14 cellular contexts compared by ENCODE assay signal in the genomic region with DNA sequence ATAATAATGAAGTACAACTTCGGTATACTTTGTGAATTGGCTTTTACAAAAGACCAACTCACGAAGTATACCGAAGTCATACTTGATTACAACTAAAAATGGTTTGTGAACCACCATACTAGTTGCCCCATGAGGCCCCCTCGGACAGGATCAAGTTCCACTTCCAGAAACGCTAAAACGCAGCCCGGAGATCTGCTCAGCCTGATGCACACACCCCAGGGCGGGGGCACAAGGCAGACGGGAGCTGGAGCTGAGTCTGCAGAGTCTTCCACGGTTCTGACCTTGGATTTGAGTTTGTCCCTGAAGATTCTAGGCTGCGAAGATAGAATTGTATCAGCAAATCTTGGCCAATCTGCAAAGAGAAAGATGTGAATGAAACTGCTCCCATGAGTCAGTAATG.
DNase-seq lines count a peak whose midpoint lies in the region; ATAC-seq and TF ChIP-seq lines count a peak whose summit lies in the region.
"Had no signal": no experiment of that assay in that cellular context is flagged by ENCODE, and none has a peak within 500 bp of the region (broad histone marks: within the 10 kb centered on the region; RNA-seq: fewer than 3 reads in every experiment).

No MANE protein-coding gene starts in this region.

- CTCF ChIA-PET in IMR-90 (lab: Yijun Ruan, JAX), result no interaction called here

- H3K56ac ChIP-seq in IMR-90 (ENCODE audit: extremely low read depth, insufficient read depth, low read length), result no peak overlapping the region

- H3K79me1 ChIP-seq in IMR-90 (ENCODE audit: low read depth in 1 of 2, low read length in 2 of 2), result no peaks in the 10 kb centered on the region

- H4K91ac ChIP-seq in IMR-90 (ENCODE audit: insufficient read depth, low read depth, low read length), result no peak overlapping the region

- H3K9me1 ChIP-seq in IMR-90 (ENCODE audit: insufficient read depth, low read length), result peaks cover 4% of the 10 kb centered on the region; the same call in 1 of the 2 replicates

- H4K8ac ChIP-seq in IMR-90 (ENCODE audit: low read depth in 2 of 2, low read length in 2 of 2), result no peak overlapping the region

- H3K4me1 Mint-ChIP-seq in glutamatergic neuron (ENCODE audit: low read depth, unreplicated experiment), result peaks cover 51% of the 10 kb centered on the region
- H3K4me1 Mint-ChIP-seq: CD14-positive monocyte; CD8-positive, alpha-beta memory T cell; IgD-negative memory B cell had no signal

- no peak overlapping the region for H3K9ac ChIP-seq in IMR-90 (ENCODE audit: low read depth, low read length)
- no peak overlapping the region for H3K9ac ChIP-seq in adipocyte (ENCODE audit: low read length)

- H2BK120ac ChIP-seq in IMR-90 (ENCODE audit: low read depth, low read length), result no peak overlapping the region

- H3K27ac ChIP-seq in IMR-90 (ENCODE audit: insufficient read depth, low read length) (no peak overlapping the region), temporal lobe (ENCODE audit: low read depth, low read length) (peak overlapping the region; percentile 68), transverse colon (no peak overlapping the region)

- peak overlapping the region; percentile 49 for H3K4me3 Mint-ChIP-seq in glutamatergic neuron (ENCODE audit: unreplicated experiment)
- H3K4me3 Mint-ChIP-seq: CD14-positive monocyte; CD8-positive, alpha-beta memory T cell; IgD-negative memory B cell had no signal

- no peaks in the 10 kb centered on the region for H3K9me3 Mint-ChIP-seq in glutamatergic neuron (ENCODE audit: unreplicated experiment)
- H3K9me3 Mint-ChIP-seq: CD8-positive, alpha-beta memory T cell; IgD-negative memory B cell had no signal

- no peak for DNase-seq in IMR-90
- DNase-seq in adipocyte (ENCODE audit: low read depth), result peak; percentile 31
- no peak for DNase-seq in glutamatergic neuron
- DNase-seq in transverse colon, result no peak
- no peak for DNase-seq in GM10266 (ENCODE audit: extremely low spot score)
- no peak for DNase-seq in NCI-H1436 treated with DMSO at 0.1 percent for 48 hours (lab: John Stamatoyannopoulos, UW)
- DNase-seq: Caco-2; CD8-positive, alpha-beta memory T cell; DND-41; GDM1 had no signal

- BruUV-seq in IMR-90 (replicated peaks; lab: Mats Ljungman, UMichigan), result no TSS peak

- H2AFZ ChIP-seq in IMR-90 (replicated peaks; ENCODE audit: low read length, poor library complexity), result no peak overlapping the region

- peak overlapping the region; percentile 15 for H2AK9ac ChIP-seq in IMR-90 (replicated peaks; ENCODE audit: low read depth, low read length, poor library complexity)

- H3K27me3 ChIP-seq in IMR-90 (ENCODE audit: control insufficient read depth, insufficient read depth, low read length), result peaks cover 58% of the 10 kb centered on the region
- peaks cover 25% of the 10 kb centered on the region for H3K27me3 ChIP-seq in adipocyte (replicated peaks; ENCODE audit: control insufficient read depth, insufficient read depth, low read length)
- H3K27me3 ChIP-seq in transverse colon, result peaks cover 4% of the 10 kb centered on the region

- ATAC-seq in IMR-90 (ENCODE audit: low read depth), result no peak
- ATAC-seq: HCT116 had no signal

- dilution Hi-C loops in IMR-90 (cut with HindIII; ENCODE audit: low sequenced_read_pairs, unreplicated experiment), result no loop called here

- H2BK20ac ChIP-seq in IMR-90 (ENCODE audit: low read depth, low read length), result no peak overlapping the region

- peaks cover 4% of the 10 kb centered on the region for H3K27me3 Mint-ChIP-seq in glutamatergic neuron (ENCODE audit: unreplicated experiment)

- no peak overlapping the region for H2BK15ac ChIP-seq in IMR-90 (ENCODE audit: low read depth, low read length)

- intact Hi-C loops in IMR-90 (cut with micrococcal nuclease), result no loop called here
- intact Hi-C loops in transverse colon (cut with DNase I; ENCODE audit: low total_unique reads), result no loop called here

- TF ChIP-seq CTCF in IMR-90 (conservative IDR thresholded peaks at IDR 0.05; ENCODE audit: low read depth, low read length), result no peak
- no peak for TF ChIP-seq CTCF in glutamatergic neuron (IDR thresholded peaks at IDR 0.05; ENCODE audit: partially characterized antibody, unreplicated experiment)
- TF ChIP-seq CTCF in transverse colon (IDR thresholded peaks at IDR 0.05), result no peak
- TF ChIP-seq CTCF in GM10266 (IDR thresholded peaks at IDR 0.05; ENCODE audit: control insufficient read depth, insufficient read depth, low read depth, missing control alignments), result no peak

- H3K4ac ChIP-seq in IMR-90 (ENCODE audit: low read depth, low read length), result no peak overlapping the region

- TF ChIP-seq POLR2A in IMR-90 (IDR thresholded peaks at IDR 0.05; ENCODE audit: low read depth, low read length), result no peak
- TF ChIP-seq POLR2A in transverse colon (IDR thresholded peaks at IDR 0.05), result no peak

- H3K9me3 ChIP-seq in IMR-90 (ENCODE audit: control insufficient read depth, insufficient read depth, low read length), result no peaks in the 10 kb centered on the region
- no peaks in the 10 kb centered on the region for H3K9me3 ChIP-seq in adipocyte (ENCODE audit: control insufficient read depth, low read length)
- no peaks in the 10 kb centered on the region for H3K9me3 ChIP-seq in transverse colon
- H3K9me3 ChIP-seq: Caco-2 had no signal

- WGBS in IMR-90 (ENCODE audit: extremely low coverage in 2 of 2, insufficient read length in 1 of 2), 2 experiments, result 45% methylated on average over 3 of the region's 11 CpGs; no CpG with 5 or more reads in 1 of the 2 experiments
- WGBS in transverse colon (ENCODE audit: low coverage in 1 of 2), 2 donors, result 46 to 62% methylated on average over 6 to 11 of the region's 11 CpGs

- no peaks in the 10 kb centered on the region for H4K20me1 ChIP-seq in IMR-90 (ENCODE audit: insufficient read depth, low read length)

- H2AK5ac ChIP-seq in IMR-90 (ENCODE audit: low read depth, low read length), result no peak overlapping the region

- H3K23ac ChIP-seq in IMR-90 (ENCODE audit: low read depth, low read length), result no peak overlapping the region

- no peak overlapping the region for H3K18ac ChIP-seq in IMR-90 (ENCODE audit: low read depth, low read length)

- H3K27ac Mint-ChIP-seq in glutamatergic neuron (ENCODE audit: unreplicated experiment), result no peak overlapping the region
- H3K27ac Mint-ChIP-seq: CD8-positive, alpha-beta memory T cell; IgD-negative memory B cell had no signal

- no peaks in the 10 kb centered on the region for H3K36me3 Mint-ChIP-seq in glutamatergic neuron (ENCODE audit: unreplicated experiment)
- H3K36me3 Mint-ChIP-seq: CD14-positive monocyte; CD8-positive, alpha-beta memory T cell; IgD-negative memory B cell had no signal

- H3K4me1 ChIP-seq in IMR-90 (ENCODE audit: control insufficient read depth, insufficient read depth, low read length) (no peaks in the 10 kb centered on the region), adipocyte (ENCODE audit: control insufficient read depth, insufficient read depth, low read length) (peaks cover 11% of the 10 kb centered on the region), transverse colon (no peaks in the 10 kb centered on the region)
- H3K4me1 ChIP-seq: Caco-2 had no signal

- no peak overlapping the region for H4K5ac ChIP-seq in IMR-90 (ENCODE audit: low read depth, low read length)

- H3K4me3 ChIP-seq in IMR-90 (ENCODE audit: insufficient read depth, low read depth, low read length), result no peak overlapping the region
- H3K4me3 ChIP-seq in adipocyte (ENCODE audit: low read length), result no peak overlapping the region
- H3K4me3 ChIP-seq in transverse colon, result no peak overlapping the region

- in situ Hi-C loops in IMR-90 (cut with MboI; ENCODE audit: low sequenced_read_pairs), result no loop called here
- in situ Hi-C loops in transverse colon (cut with MboI; ENCODE audit: low pct_ligation_motif_present in 1 of 4, low pct_unique_long_range_greater_than_20kb in 1 of 4, low sequenced_read_pairs in 3 of 4), result no loop called here

- H3K14ac ChIP-seq in IMR-90 (replicated peaks; ENCODE audit: low read depth, low read length), result no peak overlapping the region

- no peak overlapping the region for H2BK5ac ChIP-seq in IMR-90 (ENCODE audit: low read depth, low read length, poor library complexity, severe bottlenecking)

- TF ChIP-seq EP300 in transverse colon (IDR thresholded peaks at IDR 0.05; ENCODE audit: low read depth), result no peak

- H3K4me2 ChIP-seq in IMR-90 (ENCODE audit: low read depth, low read length), result no peak overlapping the region

- POLR2A ChIA-PET in IMR-90 (lab: Charles Lee; ENCODE audit: unreplicated experiment), result no interaction called here

- H3K36me3 ChIP-seq in IMR-90 (ENCODE audit: control insufficient read depth, insufficient read depth, low read length), result no peaks in the 10 kb centered on the region
- no peaks in the 10 kb centered on the region for H3K36me3 ChIP-seq in adipocyte (ENCODE audit: control insufficient read depth, insufficient read depth, low read length, severe bottlenecking)
- H3K36me3 ChIP-seq in transverse colon, result no peaks in the 10 kb centered on the region

- no peak for TF ChIP-seq RAD21 in IMR-90 (IDR thresholded peaks at IDR 0.05; ENCODE audit: low read length)

TF ChIP-seq in IMR-90, 13 proteins besides CTCF, POLR2A, EP300 and RAD21:
- TF ChIP-seq CHD1 (IDR thresholded peaks at IDR 0.05; ENCODE audit: low read depth, low read length) (no peak), BHLHE40 (IDR thresholded peaks at IDR 0.05; ENCODE audit: low read depth, low read length) (no peak)
